Comparison of ENCODE assay signal across 34 cellular contexts in the genomic region with DNA sequence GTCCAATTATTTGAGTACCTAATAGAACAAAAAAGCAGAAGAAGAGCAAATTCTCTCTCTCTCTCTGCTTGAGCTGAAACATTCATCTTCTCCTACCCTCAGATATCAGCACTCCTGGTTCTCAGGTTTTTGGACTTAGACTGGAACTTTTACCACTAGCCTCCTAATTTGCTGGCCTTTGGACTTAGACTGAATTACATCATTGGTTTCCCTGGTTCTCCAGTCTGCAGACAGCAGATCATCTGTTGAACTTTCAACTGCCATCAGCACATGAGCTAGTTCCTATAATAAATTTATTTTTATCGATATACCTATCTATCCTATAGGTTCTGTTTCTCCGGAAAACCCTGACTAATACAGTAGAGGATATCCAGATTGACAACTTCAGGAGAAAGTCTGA.
"Had no signal": no experiment of that assay in that cellular context is flagged by ENCODE, and none has a peak within 500 bp of the region (broad histone marks: within the 10 kb centered on the region; RNA-seq: fewer than 3 reads in every experiment).

No MANE protein-coding gene starts in this region.

- ATAC-seq: activated naive CD4-positive, alpha-beta T cell treated with anti-CD3 and anti-CD28 coated beads, Interleukin-2, amount 50 U/mL, for 72 hours; activated naive CD8-positive, alpha-beta T cell treated with anti-CD3 and anti-CD28 coated beads, Interleukin-2, amount 50 U/mL, for 24 hours; activated T-cell treated with anti-CD3 and anti-CD28 coated beads, Interleukin-2, amount 50 U/mL, for 4 hours; activated T-cell treated with anti-CD3 and anti-CD28 coated beads, Interleukin-2, amount 50 U/mL, for 72 hours; activated T-helper 17 cell treated with anti-CD3 and anti-CD28 coated beads, Interleukin-2, amount 50 U/mL, for 72 hours; body of pancreas had no signal

- H3K9me3 ChIP-seq: adrenal gland, ascending aorta, body of pancreas, breast epithelium had no signal

- H3K4me3 ChIP-seq: adrenal gland, ascending aorta, body of pancreas, breast epithelium, cardiac muscle cell had no signal

- H3K27ac ChIP-seq: adrenal gland, body of pancreas, brain microvascular endothelial cell, cardiac muscle cell had no signal

- H3K36me3 ChIP-seq: adrenal gland, ascending aorta, brain microvascular endothelial cell, breast epithelium, cardiac muscle cell had no signal

- H3K4me1 ChIP-seq: adrenal gland, body of pancreas, breast epithelium had no signal

- DNase-seq: activated effector memory CD4-positive, alpha-beta T cell treated with anti-CD3 and anti-CD28 coated beads, Interleukin-2, amount 50 U/mL, for 16 hours; activated effector memory CD4-positive, alpha-beta T cell treated with Interleukin-2 at 50 U/mL for 16 hours; activated gamma-delta T cell; activated gamma-delta T cell treated with Interleukin-2 at 50 U/mL for 16 hours; activated naive CD4-positive, alpha-beta T cell; activated naive CD4-positive, alpha-beta T cell treated with anti-CD3 and anti-CD28 coated beads for 36 hours; activated naive CD4-positive, alpha-beta T cell treated with anti-CD3 and anti-CD28 coated beads, Interleukin-2, amount 10 ng/mL, durations not matched to agents 7 days and 5 days; activated naive CD4-positive, alpha-beta T cell treated with anti-CD3 and anti-CD28 coated beads, Interleukin-2, amount 50 U/mL, for 16 hours; activated naive CD4-positive, alpha-beta T cell treated with Interleukin-2 at 50 U/mL for 16 hours; activated naive CD8-positive, alpha-beta T cell treated with anti-CD3 and anti-CD28 coated beads for 36 hours; activated naive CD8-positive, alpha-beta T cell treated with anti-CD3 and anti-CD28 coated beads, Interleukin-2, amount 10 ng/mL, durations not matched to agents 7 days and 5 days; activated naive CD8-positive, alpha-beta T cell treated with anti-CD3 and anti-CD28 coated beads, Interleukin-2, amount 50 U/mL, for 24 hours; activated T-cell treated with anti-CD3 and anti-CD28 coated beads for 4 hours; activated T-cell treated with anti-CD3 and anti-CD28 coated beads, Interleukin-2, amount 50 U/mL, for 1 hour; activated T-cell treated with anti-CD3 and anti-CD28 coated beads, Interleukin-2, amount 50 U/mL, for 24 hours; activated T-cell treated with anti-CD3 and anti-CD28 coated beads, Interleukin-2, amount 50 U/mL, for 4 hours; activated T-cell treated with anti-CD3 and anti-CD28 coated beads, Interleukin-2, amount 50 U/mL, for 48 hours; activated T-cell treated with anti-CD3 and anti-CD28 coated beads, Interleukin-2, amount 50 U/mL, for 72 hours; adrenal gland; amniotic stem cell; amygdala; anterior cingulate cortex; aorta; body of pancreas; brain microvascular endothelial cell; caudate nucleus; central memory CD4-positive, alpha-beta T cell had no signal

- H3K27me3 ChIP-seq: adrenal gland, ascending aorta, body of pancreas, brain microvascular endothelial cell, breast epithelium, cardiac muscle cell had no signal

- FAIRE-seq: astrocyte, bronchial epithelial cell had no signal
